Comparison of ENCODE assay signal across 2 cellular contexts in the genomic region with DNA sequence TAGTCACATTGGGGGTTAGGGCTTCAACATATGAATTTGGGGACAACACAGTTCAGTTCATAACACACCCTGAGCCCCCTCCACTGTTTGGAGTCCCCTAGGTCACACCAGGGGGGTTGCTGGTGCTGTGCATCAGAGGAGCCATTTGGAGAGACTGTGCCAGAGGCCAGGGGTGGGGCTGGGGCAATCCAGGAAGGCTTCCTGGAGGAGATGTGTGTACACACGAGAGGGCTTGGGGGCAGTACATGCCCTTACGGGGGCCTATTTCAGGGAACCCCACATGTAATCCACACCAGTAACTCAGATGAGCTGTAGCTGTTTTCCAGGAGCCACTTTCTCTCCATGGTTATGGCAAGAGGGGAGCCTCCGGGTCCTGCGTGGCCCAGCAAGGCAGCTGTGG.
TF ChIP-seq lines count a peak whose summit lies in the region.

No MANE protein-coding gene starts in this region.

TF ChIP-seq in IMR-90, 13 proteins besides CTCF, POLR2A, EP300 and RAD21:
- TF ChIP-seq CHD1 (IDR thresholded peaks at IDR 0.05; ENCODE audit: low read depth, low read length) (no peak), CEBPB (IDR thresholded peaks at IDR 0.05; ENCODE audit: low read depth, low read length) (no peak), SMC3 (IDR thresholded peaks at IDR 0.05; ENCODE audit: low read depth, low read length) (no peak), MXI1 (IDR thresholded peaks at IDR 0.05; ENCODE audit: borderline replicate concordance, low read depth, low read length) (no peak), USF2 (IDR thresholded peaks at IDR 0.05; ENCODE audit: low read depth, low read length) (no peak), BHLHE40 (IDR thresholded peaks at IDR 0.05; ENCODE audit: low read depth, low read length) (no peak), MAFK (IDR thresholded peaks at IDR 0.05; ENCODE audit: low read depth, low read length) (no peak), RCOR1 (IDR thresholded peaks at IDR 0.05; ENCODE audit: insufficient replicate concordance, low read length) (no peak), ELK1 (IDR thresholded peaks at IDR 0.05; ENCODE audit: borderline replicate concordance, low read depth, low read length) (no peak), MAZ (IDR thresholded peaks at IDR 0.05; ENCODE audit: borderline replicate concordance, low read depth, low read length) (no peak), RFX5 (IDR thresholded peaks at IDR 0.05; ENCODE audit: low read depth, low read length) (no peak), FOS (IDR thresholded peaks at IDR 0.05; ENCODE audit: low read depth, low read length) (no peak), NFE2L2 (IDR thresholded peaks at IDR 0.05; ENCODE audit: low read depth, low read length) (no peak)

TF ChIP-seq in K562, 482 proteins besides CTCF, POLR2A, EP300 and RAD21:
- TF ChIP-seq BRD9 (IDR thresholded peaks at IDR 0.05; ENCODE audit: low read depth, partially characterized antibody) (no peak), ZFP36 (IDR thresholded peaks at IDR 0.05; ENCODE audit: low read depth, low read length, partially characterized antibody) (peak; percentile 51)
TF ChIP-seq in K562: peak in this region for 1.
